12 cellular contexts compared by ENCODE assay signal in genomic region chr5:74686962-74687751, GRCh38. TPM values are rescaled to one million over a fixed set of nuclear protein-coding genes. Genes with fewer than 3 reads are reported as not detected.
DNase-seq lines count a peak whose midpoint lies in the region; FAIRE-seq and TF ChIP-seq lines count a peak whose summit lies in the region.
"Had no signal": no experiment of that assay in that cellular context is flagged by ENCODE, and none has a peak within 500 bp of the region (broad histone marks: within the 10 kb centered on the region; RNA-seq: fewer than 3 reads in every experiment).

No MANE protein-coding gene starts in this region.

- peaks cover 40 to 66% (median 47%) of the 10 kb centered on the region in 10 experiments for H3K4me1 ChIP-seq in BLaER1 treated with 17β-estradiol and CSF1 and Interleukin-3, amounts not matched to agents 10 nM and 100 nM
- H3K4me1 ChIP-seq in GM23248 (ENCODE audit: insufficient read depth) (peaks cover 19% of the 10 kb centered on the region), astrocyte (ENCODE audit: insufficient read depth, low read length) (peaks cover 21% of the 10 kb centered on the region), SK-N-SH (ENCODE audit: control insufficient read depth in 1 of 2, insufficient read depth in 2 of 2, low read depth in 1 of 2, low read length in 1 of 2) (peaks cover 0 to 14% of the 10 kb centered on the region in 2 experiments; a peak in 1 of 4 replicates)

- no peaks in the 10 kb centered on the region for H3K9me3 Mint-ChIP-seq in astrocyte (ENCODE audit: unreplicated experiment)

- peaks cover 35 to 55% (median 45%) of the 10 kb centered on the region in 11 experiments for H3K36me3 ChIP-seq in BLaER1 treated with 17β-estradiol and CSF1 and Interleukin-3, amounts not matched to agents 10 nM and 100 nM
- no peaks in the 10 kb centered on the region for H3K36me3 ChIP-seq in GM23248 (ENCODE audit: low read depth)
- peaks cover 4% of the 10 kb centered on the region for H3K36me3 ChIP-seq in astrocyte (ENCODE audit: insufficient read depth, low read length)
- peaks cover 12 to 22% of the 10 kb centered on the region in 2 experiments for H3K36me3 ChIP-seq in SK-N-SH (replicated peaks in 1 of 2; ENCODE audit: control insufficient read depth in 1 of 2, insufficient read depth in 2 of 2, low read length in 1 of 2)

- H3K9me2 ChIP-seq in GM23248 (ENCODE audit: insufficient read depth): no peaks in the 10 kb centered on the region
- H3K9me2 ChIP-seq in SK-N-SH: no peaks in the 10 kb centered on the region

- FAIRE-seq in astrocyte (lab: Jason Lieb, UNC): no peak
- FAIRE-seq: GM18507 had no signal

- POLR2A ChIA-PET in SK-N-SH (lab: Yijun Ruan, JAX): interaction anchor here (0.6 kb wide), 1 partner anchor 550 kb away, joined by 3 read pairs; no protein-coding TSS in a partner anchor

- no peak for TF ChIP-seq EP300 in SK-N-SH (IDR thresholded peaks at IDR 0.05; ENCODE audit: borderline replicate concordance in 1 of 2, low read depth in 1 of 2, low read length in 1 of 2)

- H3K9ac ChIP-seq in BLaER1 treated with 17β-estradiol and CSF1 and Interleukin-3, amounts not matched to agents 10 nM and 100 nM: peak overlapping the region in 9 of 11 experiments; percentile 95 to 100 (median 98); a peak in 15 of 22 replicates
- H3K9ac ChIP-seq in GM23248 (no peak overlapping the region), astrocyte (ENCODE audit: low read length) (no peak overlapping the region), SK-N-SH (no peak overlapping the region)

- no peaks in the 10 kb centered on the region for H3K9me3 ChIP-seq in BLaER1 treated with 17β-estradiol and CSF1 and Interleukin-3, amounts not matched to agents 10 nM and 100 nM (replicated peaks in 1 of 11)
- H3K9me3 ChIP-seq in GM23248 (ENCODE audit: low read depth) (no peaks in the 10 kb centered on the region), astrocyte (ENCODE audit: insufficient read depth, low read depth, low read length) (no peaks in the 10 kb centered on the region), SK-N-SH (no peaks in the 10 kb centered on the region)
- H3K9me3 ChIP-seq: sigmoid colon had no signal

- in situ Hi-C loops in GM23248 (cut with MboI): no loop called here

- H3K27me3 Mint-ChIP-seq in astrocyte (ENCODE audit: low read depth, unreplicated experiment): no peaks in the 10 kb centered on the region

- H3K4me3 ChIP-seq in BLaER1 treated with 17β-estradiol and CSF1 and Interleukin-3, amounts not matched to agents 10 nM and 100 nM: peak overlapping the region in 8 of 10 experiments; percentile 85 to 100 (median 97); a peak in 16 of 20 replicates
- H3K4me3 ChIP-seq in GM23248 (no peak overlapping the region), astrocyte (ENCODE audit: insufficient read depth, low read depth, low read length) (no peak overlapping the region), SK-N-SH (ENCODE audit: low read depth in 2 of 2, low read length in 1 of 2) (no peak overlapping the region)

- no peaks in the 10 kb centered on the region for H3K36me3 Mint-ChIP-seq in astrocyte (ENCODE audit: low read depth, unreplicated experiment)

- peaks cover 9% of the 10 kb centered on the region for H3F3A ChIP-seq in GM23248 (ENCODE audit: insufficient read depth)
- H3F3A ChIP-seq in SK-N-SH (replicated peaks; ENCODE audit: insufficient read depth): peaks cover 4% of the 10 kb centered on the region

- 83 to 85% methylated on average over 5 of the region's 5 CpGs for WGBS in GM23248 (ENCODE audit: low coverage in 1 of 2, low lambda C conversion rate in 2 of 2, missing lambda C conversion rate in 2 of 2), 2 experiments
- WGBS in SK-N-SH (ENCODE audit: low lambda C conversion rate): 95% methylated on average over 5 of the region's 5 CpGs

- TF ChIP-seq RAD21 in SK-N-SH (IDR thresholded peaks at IDR 0.05; ENCODE audit: low read length): no peak

- H3K27me3 ChIP-seq in BLaER1 treated with 17β-estradiol and CSF1 and Interleukin-3, amounts not matched to agents 10 nM and 100 nM: no peaks in the 10 kb centered on the region
- H3K27me3 ChIP-seq in GM23248 (replicated peaks; ENCODE audit: insufficient read depth) (no peaks in the 10 kb centered on the region), astrocyte (ENCODE audit: insufficient read depth, low read length) (no peaks in the 10 kb centered on the region), SK-N-SH (ENCODE audit: insufficient read depth) (no peaks in the 10 kb centered on the region)
- H3K27me3 ChIP-seq: sigmoid colon had no signal

- no peak for TF ChIP-seq CTCF in astrocyte (IDR thresholded peaks at IDR 0.05; ENCODE audit: insufficient read depth, low read depth, low read length)
- no peak for TF ChIP-seq CTCF in SK-N-SH (IDR thresholded peaks at IDR 0.05)

- 0 out of 2 replicates have a peak overlapping the region, but pooled peaks have one; percentile 4 for H2AFZ ChIP-seq in GM23248
- no peak overlapping the region for H2AFZ ChIP-seq in astrocyte (ENCODE audit: low read depth, low read length)
- no peak overlapping the region for H2AFZ ChIP-seq in SK-N-SH (ENCODE audit: low read depth)

- peaks cover 13% of the 10 kb centered on the region; the same call in 1 of the 2 replicates for H3K79me2 ChIP-seq in GM23248 (ENCODE audit: insufficient read depth)
- peaks cover 21% of the 10 kb centered on the region for H3K79me2 ChIP-seq in astrocyte (ENCODE audit: insufficient read depth, low read length)
- H3K79me2 ChIP-seq in SK-N-SH (ENCODE audit: insufficient read depth): peaks cover 18% of the 10 kb centered on the region

- H3K4me3 Mint-ChIP-seq in astrocyte (ENCODE audit: unreplicated experiment): no peak overlapping the region

- no peak overlapping the region for H3K27ac Mint-ChIP-seq in astrocyte (ENCODE audit: unreplicated experiment)

- peaks cover 9% of the 10 kb centered on the region for H3K4me1 Mint-ChIP-seq in astrocyte (ENCODE audit: low read depth, unreplicated experiment)

- H3K27ac ChIP-seq in BLaER1 treated with 17β-estradiol and CSF1 and Interleukin-3, amounts not matched to agents 10 nM and 100 nM: peak overlapping the region in 10 of 11 experiments; percentile 96 to 100 (median 98); a peak in 18 of 22 replicates
- no peak overlapping the region for H3K27ac ChIP-seq in GM23248
- no peak overlapping the region for H3K27ac ChIP-seq in astrocyte (ENCODE audit: low read depth, low read length)
- no peak overlapping the region for H3K27ac ChIP-seq in SK-N-SH (ENCODE audit: low read depth in 2 of 2, low read length in 1 of 2)
- H3K27ac ChIP-seq: SK-N-MC had no signal

- CTCF ChIA-PET in SK-N-SH (lab: Yijun Ruan, JAX): interaction anchor here (4.1 kb wide), 1 partner anchor 14 kb away, joined by 15 read pairs; no protein-coding TSS in a partner anchor

- DNase-seq in GM23248 (peak; percentile 21), astrocyte (ENCODE audit: low read depth) (peak; percentile 21), left kidney (ENCODE audit: low read depth, low spot score) (peak; percentile 15), SHP77 (lab: John Stamatoyannopoulos, UW) (no peak), activated gamma-delta T cell (lab: John Stamatoyannopoulos, UW) (no peak), SK-N-SH (no peak), NCI-H128 (lab: John Stamatoyannopoulos, UW; ENCODE audit: unreplicated experiment) (no peak)
- DNase-seq: foreskin melanocyte, sigmoid colon had no signal

- peak overlapping the region; percentile 79 to 96 (median 93) for H3K4me2 ChIP-seq in BLaER1 treated with 17β-estradiol and CSF1 and Interleukin-3, amounts not matched to agents 10 nM and 100 nM
- H3K4me2 ChIP-seq in GM23248 (ENCODE audit: unreplicated experiment) (peak overlapping the region; percentile 27), astrocyte (ENCODE audit: low read length) (peak overlapping the region; percentile 94), SK-N-SH (no peak overlapping the region)

- peaks cover 13 to 61% (median 54%) of the 10 kb centered on the region in 11 experiments; a peak in 21 of 22 replicates for H4K20me1 ChIP-seq in BLaER1 treated with 17β-estradiol and CSF1 and Interleukin-3, amounts not matched to agents 10 nM and 100 nM
- H4K20me1 ChIP-seq in GM23248 (ENCODE audit: insufficient read depth): no peaks in the 10 kb centered on the region
- peaks cover 17% of the 10 kb centered on the region for H4K20me1 ChIP-seq in astrocyte (ENCODE audit: insufficient read depth, low read length)
- H4K20me1 ChIP-seq in SK-N-SH (ENCODE audit: insufficient read depth): no peaks in the 10 kb centered on the region

TF ChIP-seq in SK-N-SH, 30 proteins besides CTCF, POLR2A, EP300 and RAD21 (continues in another document):
- TF ChIP-seq MXI1 (IDR thresholded peaks at IDR 0.05; ENCODE audit: low read depth, low read length): no peak
- no peak for TF ChIP-seq EZH2phosphoT487 (IDR thresholded peaks at IDR 0.05; ENCODE audit: borderline replicate concordance, low read depth)
- no peak for TF ChIP-seq RCOR1 (IDR thresholded peaks at IDR 0.05; ENCODE audit: low read length)
- TF ChIP-seq SIN3A (IDR thresholded peaks at IDR 0.05; ENCODE audit: borderline replicate concordance, low read depth, low read length): no peak
- TF ChIP-seq TCF12 (IDR thresholded peaks at IDR 0.05): no peak
- no peak for TF ChIP-seq RXRA (IDR thresholded peaks at IDR 0.05; ENCODE audit: borderline replicate concordance, low read depth)
- TF ChIP-seq FOXM1 (IDR thresholded peaks at IDR 0.05; ENCODE audit: low read depth): no peak
- TF ChIP-seq POLR2AphosphoS5 (IDR thresholded peaks at IDR 0.05; ENCODE audit: low read depth, low read length): no peak
- no peak for TF ChIP-seq CHD2 (IDR thresholded peaks at IDR 0.05; ENCODE audit: low read length, partially characterized antibody)
- TF ChIP-seq TEAD4 (IDR thresholded peaks at IDR 0.05; ENCODE audit: borderline replicate concordance, insufficient read depth): no peak
- TF ChIP-seq RFX5 (IDR thresholded peaks at IDR 0.05; ENCODE audit: low read length): no peak

RNA-seq across cellular contexts. Expression of gene HEXB, which starts 2.1 kb away (rescaled TPM):
- total RNA-seq in GM23248 (2014; rRNA removed; shearing (Covaris generic)): 106 and 109 TPM in 2 replicates
- polyA plus RNA-seq in GM23248 (2016; fragmentation: Nextera tagmentation; extraction: Ambion mirVana) (127 TPM in 2 replicates), SK-N-SH (2012; rRNA removed) (75.8 and 80.0 TPM in 2 replicates)
- 96.3 and 99.3 TPM in 2 replicates for total RNA-seq in astrocyte
- polyA plus RNA-seq in SK-N-SH (2012; cell fraction: cytosol; rRNA removed): 101 and 149 TPM in 2 replicates
- polyA plus RNA-seq in SK-N-SH (2012; cell fraction: nucleus; rRNA removed): 50.7 and 56.8 TPM in 2 replicates

RNA-seq across cellular contexts. Expression of gene ENC1, which starts 46.6 kb away (rescaled TPM):
- 15.3 and 18.5 TPM in 2 replicates for total RNA-seq in GM23248 (2014; rRNA removed; shearing (Covaris generic))
- polyA plus RNA-seq in GM23248 (2016; fragmentation: Nextera tagmentation; extraction: Ambion mirVana) (14.6 and 15.8 TPM in 2 replicates), SK-N-SH (2012; rRNA removed) (20.3 and 23.9 TPM in 2 replicates)
- 363 and 389 TPM in 2 replicates for total RNA-seq in astrocyte
- 13.5 and 15.1 TPM in 2 replicates for polyA plus RNA-seq in SK-N-SH (2012; cell fraction: cytosol; rRNA removed)
- 57.1 and 64.1 TPM in 2 replicates for polyA plus RNA-seq in SK-N-SH (2012; cell fraction: nucleus; rRNA removed)

Comparison
In these comparisons a context has a peak if more than half of its experiments do, and no peak if none do; other contexts are left out.
1. H3K27ac ChIP-seq: peak in BLaER1 treated with 17β-estradiol and CSF1 and Interleukin-3, amounts not matched to agents 10 nM and 100 nM (10 of 11); none in GM23248 (single experiment), astrocyte (single experiment) and SK-N-SH (0 of 2).
2. H3K4me3 ChIP-seq: peak in BLaER1 treated with 17β-estradiol and CSF1 and Interleukin-3, amounts not matched to agents 10 nM and 100 nM (8 of 10); none in GM23248 (single experiment), astrocyte (single experiment) and SK-N-SH (0 of 2).
3. H3K9ac ChIP-seq: peak in BLaER1 treated with 17β-estradiol and CSF1 and Interleukin-3, amounts not matched to agents 10 nM and 100 nM (9 of 11); none in GM23248 (single experiment), astrocyte (single experiment) and SK-N-SH (single experiment).
4. DNase-seq: peak in GM23248 (single experiment), astrocyte (single experiment) and left kidney (single experiment); none in SHP77 (0 of 2), activated gamma-delta T cell (single experiment), SK-N-SH (single experiment) and NCI-H128 (single experiment).
5. RNA of gene ENC1, which starts 46.6 kb away (total RNA-seq): 363 to 389 TPM in astrocyte; 15.3 to 18.5 TPM in GM23248; every median in the first group is over 10 times any median in the second.